10 cellular contexts compared by ENCODE assay signal in genomic region chr14:35474323-35474722, GRCh38. TPM values are rescaled to one million over a fixed set of nuclear protein-coding genes. Genes with fewer than 3 reads are reported as not detected.
"Had no signal": no experiment of that assay in that cellular context is flagged by ENCODE, and none has a peak within 500 bp of the region (broad histone marks: within the 10 kb centered on the region; RNA-seq: fewer than 3 reads in every experiment).

No MANE protein-coding gene starts in this region.

- ATAC-seq: GM23338 had no signal

- H3K27ac Mint-ChIP-seq: GM23338, H9, HFFc6, IgD-negative memory B cell had no signal

- FAIRE-seq: H1, H54, HTR-8/SVneo had no signal

- H3K4me3 ChIP-seq: GM23338 had no signal

- H3K4me2 ChIP-seq: GM23338 had no signal

- DNase-seq: H9, HCEC 1CT, HFFc6, Kasumi-1, KG1 had no signal

- H2AFZ ChIP-seq: GM23338 had no signal

- H3K9me3 Mint-ChIP-seq: GM23338, H9, HFFc6, IgD-negative memory B cell had no signal

- H3K36me3 Mint-ChIP-seq: IgD-negative memory B cell had no signal

- H3K4me3 Mint-ChIP-seq: GM23338, H9, HFFc6, IgD-negative memory B cell had no signal

- H3K4me1 Mint-ChIP-seq: IgD-negative memory B cell had no signal

RNA-seq across cellular contexts. Expression of gene INSM2, which starts 59.6 kb away (rescaled TPM):
- total RNA-seq: GM23338, H1, H9, HFFc6 had no signal
- polyA plus RNA-seq: GM23338, H1, IgD-negative memory B cell had no signal
